1 cellular context compared by ENCODE assay signal in genomic region chr22:31496007-31496734, GRCh38.
A peak's percentile ranks its signal among the peaks of the same experiment; 100 is the strongest.
TF ChIP-seq lines count a peak whose summit lies in the region.

Gene SFI1, plus strand, starts transcription at chr22:31496536. Its CDS starts 11,749 bp downstream, at chr22:31508285.

TF ChIP-seq in WTC11, 78 proteins besides CTCF, POLR2A, EP300 and RAD21 (continued from another document and continues in another):
- TF ChIP-seq ZNF219 (CRISPR knock-in tag; IDR thresholded peaks at IDR 0.05; ENCODE audit: borderline replicate concordance) (no peak), FOXP1 (CRISPR knock-in tag; IDR thresholded peaks at IDR 0.05; ENCODE audit: borderline replicate concordance) (peak; percentile 93; the same call in 1 of the 2 replicates), ESRRA (CRISPR knock-in tag; IDR thresholded peaks at IDR 0.05; ENCODE audit: borderline replicate concordance) (no peak), ZSCAN18 (CRISPR knock-in tag; IDR thresholded peaks at IDR 0.05) (no peak), ATF1 (CRISPR knock-in tag; IDR thresholded peaks at IDR 0.05) (no peak), HMGXB4 (CRISPR knock-in tag; IDR thresholded peaks at IDR 0.05) (peak; percentile 88), ZNF423 (CRISPR knock-in tag; IDR thresholded peaks at IDR 0.05) (no peak), ZNF121 (CRISPR knock-in tag; IDR thresholded peaks at IDR 0.05) (no peak), ZNF532 (CRISPR knock-in tag; IDR thresholded peaks at IDR 0.05; ENCODE audit: borderline replicate concordance) (no peak), GTF2I (CRISPR knock-in tag; conservative IDR thresholded peaks at IDR 0.05) (no peak), USF1 (CRISPR knock-in tag; IDR thresholded peaks at IDR 0.05) (peak; percentile 31; the same call in 1 of the 2 replicates), GABPB1 (CRISPR knock-in tag; IDR thresholded peaks at IDR 0.05) (no peak; the same call in none of the 2 replicates), NFATC4 (CRISPR knock-in tag; IDR thresholded peaks at IDR 0.05) (no peak), ZMAT4 (CRISPR knock-in tag; IDR thresholded peaks at IDR 0.05) (no peak), PREB (CRISPR knock-in tag; IDR thresholded peaks at IDR 0.05; ENCODE audit: borderline replicate concordance) (no peak), ERG (CRISPR knock-in tag; IDR thresholded peaks at IDR 0.05) (no peak), ZNF671 (CRISPR knock-in tag; IDR thresholded peaks at IDR 0.05) (no peak), ZNF263 (CRISPR knock-in tag; IDR thresholded peaks at IDR 0.05; ENCODE audit: low read depth) (no peak), E2F1 (CRISPR knock-in tag; IDR thresholded peaks at IDR 0.05) (0 out of 2 replicates have a peak, but pooled peaks have one; percentile 12), KAT7 (CRISPR knock-in tag; IDR thresholded peaks at IDR 0.05; ENCODE audit: borderline replicate concordance) (no peak; the same call in 1 of the 2 replicates), SMAD4 (CRISPR knock-in tag; IDR thresholded peaks at IDR 0.05) (no peak), ATF3 (CRISPR knock-in tag; conservative IDR thresholded peaks at IDR 0.05) (no peak), OVOL2 (CRISPR knock-in tag; IDR thresholded peaks at IDR 0.05; ENCODE audit: borderline replicate concordance) (no peak), SMAD3 (CRISPR knock-in tag; IDR thresholded peaks at IDR 0.05; ENCODE audit: borderline replicate concordance) (no peak), MYBL2 (CRISPR knock-in tag; IDR thresholded peaks at IDR 0.05) (no peak), CBFB (CRISPR knock-in tag; IDR thresholded peaks at IDR 0.05; ENCODE audit: low read depth) (no peak), IRF1 (CRISPR knock-in tag; IDR thresholded peaks at IDR 0.05) (no peak), CDX4 (CRISPR knock-in tag; IDR thresholded peaks at IDR 0.05; ENCODE audit: borderline replicate concordance) (no peak), ZNF317 (CRISPR knock-in tag; IDR thresholded peaks at IDR 0.05; ENCODE audit: borderline replicate concordance, low read depth) (no peak), MLX (CRISPR knock-in tag; IDR thresholded peaks at IDR 0.05) (no peak), NR1H2 (CRISPR knock-in tag; IDR thresholded peaks at IDR 0.05) (no peak), ZBTB21 (CRISPR knock-in tag; IDR thresholded peaks at IDR 0.05; ENCODE audit: borderline replicate concordance) (no peak), ATF6 (CRISPR knock-in tag; IDR thresholded peaks at IDR 0.05) (no peak), JUN (CRISPR knock-in tag; IDR thresholded peaks at IDR 0.05) (no peak; the same call in 1 of the 2 replicates), GRHL2 (CRISPR knock-in tag; IDR thresholded peaks at IDR 0.05; ENCODE audit: insufficient replicate concordance, severe bottlenecking) (no peak), E2F4 (CRISPR knock-in tag; IDR thresholded peaks at IDR 0.05; ENCODE audit: borderline replicate concordance, low read depth) (no peak), ZBTB43 (CRISPR knock-in tag; IDR thresholded peaks at IDR 0.05) (no peak; the same call in 1 of the 2 replicates), RORB (CRISPR knock-in tag; IDR thresholded peaks at IDR 0.05) (no peak)
